Comparison of ENCODE assay signal across 12 cellular contexts in genomic region chr15:31402511-31403056, GRCh38.
DNase-seq lines count a peak whose midpoint lies in the region; ATAC-seq and TF ChIP-seq lines count a peak whose summit lies in the region.
"Had no signal": no experiment of that assay in that cellular context is flagged by ENCODE, and none has a peak within 500 bp of the region (broad histone marks: within the 10 kb centered on the region; RNA-seq: fewer than 3 reads in every experiment).

No MANE protein-coding gene starts in this region.

- H3K79me2 ChIP-seq in MM.1S (ENCODE audit: low read length): no peaks in the 10 kb centered on the region

- peak overlapping the region in 2 of 5 donors; percentile 75 to 78 for H3K27ac ChIP-seq in adrenal gland
- H3K27ac ChIP-seq in heart left ventricle: peak overlapping the region in 11 of 12 donors; percentile 37 to 78 (median 55)
- H3K27ac ChIP-seq in MM.1S (ENCODE audit: low read length): no peak overlapping the region

- no peaks in the 10 kb centered on the region for H3K9me2 ChIP-seq in MM.1S (replicated peaks; ENCODE audit: insufficient read depth, low read length)

- no peak overlapping the region for H3K4me3 ChIP-seq in adrenal gland
- peak overlapping the region in 3 of 12 donors; percentile 1 to 10 (median 2) for H3K4me3 ChIP-seq in heart left ventricle
- no peak overlapping the region for H3K4me3 ChIP-seq in MM.1S (ENCODE audit: low read length)

- TF ChIP-seq CTCF in adrenal gland (IDR thresholded peaks at IDR 0.05) (peak in 1 of 6 experiments; percentile 10), heart left ventricle (IDR thresholded peaks at IDR 0.05) (no peak), MM.1S (IDR thresholded peaks at IDR 0.05; ENCODE audit: low read length) (no peak), Calu3 (IDR thresholded peaks at IDR 0.05; ENCODE audit: unreplicated experiment) (no peak)

- no TSS peak for BruUV-seq in Calu3 (replicated peaks; lab: Mats Ljungman, UMichigan)

- peaks cover 6% of the 10 kb centered on the region for H3K36me3 Mint-ChIP-seq in stimulated activated memory B cell treated with anti-CD40 and anti-IgM and Interleukin-4, amounts not matched to agents 10 μg/mL and 1 μg/mL and 100 μg/mL, for 72 hours
- H3K36me3 Mint-ChIP-seq in Calu3 (ENCODE audit: insufficient read depth, unreplicated experiment): peaks cover 5% of the 10 kb centered on the region
- H3K36me3 Mint-ChIP-seq in activated CD4-positive, alpha-beta T cell treated with anti-CD3 and anti-CD28 coated beads for 36 hours (ENCODE audit: low read depth): peaks cover 4% of the 10 kb centered on the region
- H3K36me3 Mint-ChIP-seq: type B pancreatic cell had no signal

- H3K36me3 ChIP-seq in adrenal gland (replicated peaks in 1 of 2) (no peaks in the 10 kb centered on the region), heart left ventricle (no peaks in the 10 kb centered on the region), MM.1S (replicated peaks; ENCODE audit: insufficient read depth, low read length) (no peaks in the 10 kb centered on the region)

- CTCF ChIA-PET in Calu3 (lab: Charles Lee): no interaction called here
- CTCF ChIA-PET in activated CD4-positive, alpha-beta T cell treated with anti-CD3 and anti-CD28 coated beads for 36 hours (lab: Charles Lee): interaction anchor here (2.3 kb wide), 1 partner anchor 86 kb away, joined by 7 read pairs; no protein-coding TSS in a partner anchor

- peak overlapping the region; percentile 18 for H3K27ac Mint-ChIP-seq in stimulated activated memory B cell treated with anti-CD40 and anti-IgM and Interleukin-4, amounts not matched to agents 10 μg/mL and 1 μg/mL and 100 μg/mL, for 72 hours
- no peak overlapping the region for H3K27ac Mint-ChIP-seq in Calu3 (ENCODE audit: unreplicated experiment)
- no peak overlapping the region for H3K27ac Mint-ChIP-seq in activated CD4-positive, alpha-beta T cell treated with anti-CD3 and anti-CD28 coated beads for 36 hours
- H3K27ac Mint-ChIP-seq: type B pancreatic cell had no signal

- peaks cover 60% of the 10 kb centered on the region for H3K4me1 Mint-ChIP-seq in stimulated activated memory B cell treated with anti-CD40 and anti-IgM and Interleukin-4, amounts not matched to agents 10 μg/mL and 1 μg/mL and 100 μg/mL, for 72 hours
- H3K4me1 Mint-ChIP-seq in Calu3 (ENCODE audit: low read depth, unreplicated experiment): peaks cover 22% of the 10 kb centered on the region
- H3K4me1 Mint-ChIP-seq in activated CD4-positive, alpha-beta T cell treated with anti-CD3 and anti-CD28 coated beads for 36 hours: peaks cover 50% of the 10 kb centered on the region

- H4K20me1 ChIP-seq in MM.1S (ENCODE audit: insufficient read depth, low read length): no peaks in the 10 kb centered on the region

- DNase-seq in GOT3 (lab: John Stamatoyannopoulos, UW) (peak; percentile 37), adrenal gland (peak in 4 of 7 donors; percentile 33 to 85 (median 43)), heart left ventricle (peak; percentile 67 to 85 (median 72)), MM.1S (no peak), NCI-H128 (lab: John Stamatoyannopoulos, UW; ENCODE audit: unreplicated experiment) (no peak), Calu3 (no peak)
- DNase-seq in activated CD4-positive, alpha-beta T cell treated with anti-CD3 and anti-CD28 coated beads for 36 hours: no peak
- DNase-seq: activated CD4-positive, alpha-beta T cell treated with anti-CD3 and anti-CD28 coated beads for 4 hours; NCI-H146; stimulated activated CD4-positive, alpha-beta T cell treated with anti-CD3 and anti-CD28 coated beads, Interleukin-1b, Interleukin-23, amount 100 ng/mL, for 48 hours had no signal

- peaks cover 0 to 21% of the 10 kb centered on the region in 2 donors for H3K4me1 ChIP-seq in adrenal gland (replicated peaks in 1 of 2)
- H3K4me1 ChIP-seq in heart left ventricle: peaks cover 0 to 32% (median 18%) of the 10 kb centered on the region in 12 donors
- H3K4me1 ChIP-seq in MM.1S (ENCODE audit: low read length): peaks cover 11% of the 10 kb centered on the region; the same call in 1 of the 2 replicates

- H3K4me2 ChIP-seq in MM.1S (ENCODE audit: low read depth, low read length): no peak overlapping the region

- peak; percentile 35 to 84 (median 80) for ATAC-seq in heart left ventricle
- no peak for ATAC-seq in stimulated activated memory B cell treated with anti-CD40 and anti-IgM and Interleukin-4, amounts not matched to agents 10 μg/mL and 1 μg/mL and 100 μg/mL, for 72 hours
- ATAC-seq in activated CD4-positive, alpha-beta T cell treated with anti-CD3 and anti-CD28 coated beads for 36 hours: no peak

- H3K9me3 Mint-ChIP-seq in stimulated activated memory B cell treated with anti-CD40 and anti-IgM and Interleukin-4, amounts not matched to agents 10 μg/mL and 1 μg/mL and 100 μg/mL, for 72 hours: peaks cover 4% of the 10 kb centered on the region
- H3K9me3 Mint-ChIP-seq in Calu3 (ENCODE audit: low read depth, unreplicated experiment): peaks cover 3% of the 10 kb centered on the region
- peaks cover 4% of the 10 kb centered on the region for H3K9me3 Mint-ChIP-seq in activated CD4-positive, alpha-beta T cell treated with anti-CD3 and anti-CD28 coated beads for 36 hours (ENCODE audit: low read depth)

- H3K9me3 ChIP-seq in adrenal gland (replicated peaks in 1 of 3) (no peaks in the 10 kb centered on the region), heart left ventricle (peaks cover 0 to 3% (median 0%) of the 10 kb centered on the region in 12 donors), MM.1S (replicated peaks; ENCODE audit: insufficient read depth, low read length) (no peaks in the 10 kb centered on the region)

- POLR2A ChIA-PET in activated CD4-positive, alpha-beta T cell treated with anti-CD3 and anti-CD28 coated beads for 36 hours (lab: Charles Lee): no interaction called here

- 61 to 67% (median 63%) methylated on average over 7 to 13 of the region's 13 CpGs for WGBS in adrenal gland, 4 donors
- 54 to 67% (median 57%) methylated on average over 9 to 13 of the region's 13 CpGs for whole genome bisulfite sequencing in heart left ventricle, 4 donors

- TF ChIP-seq POLR2A in adrenal gland (IDR thresholded peaks at IDR 0.05) (peak in 1 of 2 donors; percentile 43), heart left ventricle (IDR thresholded peaks at IDR 0.05) (peak in 1 of 2 donors; percentile 37)

- H3F3A ChIP-seq in MM.1S (ENCODE audit: insufficient read depth, low read length): 0 out of 2 replicates have a peak, but pooled peaks cover 5% of the 10 kb centered on the region

- no peaks in the 10 kb centered on the region for H3K27me3 ChIP-seq in adrenal gland
- H3K27me3 ChIP-seq in heart left ventricle: no peaks in the 10 kb centered on the region
- H3K27me3 ChIP-seq in MM.1S (replicated peaks; ENCODE audit: insufficient read depth, low read length): no peaks in the 10 kb centered on the region

- intact Hi-C loops in adrenal gland (cut with DNase I): no loop called here
- intact Hi-C loops in heart left ventricle (cut with DNase I): loop anchor here in 4 of 10 donors (5.0 to 10.0 kb wide), 4 partner anchors 35 to 85 kb away; no protein-coding TSS in a partner anchor
- intact Hi-C loops in Calu3 (cut with micrococcal nuclease; ENCODE audit: unreplicated experiment): no loop called here
- intact Hi-C loops in activated CD4-positive, alpha-beta T cell treated with anti-CD3 and anti-CD28 coated beads for 36 hours (cut with DNase I, micrococcal nuclease): no loop called here

- no peak overlapping the region for H3K9ac ChIP-seq in MM.1S (ENCODE audit: low read length)

- H3K27me3 Mint-ChIP-seq in stimulated activated memory B cell treated with anti-CD40 and anti-IgM and Interleukin-4, amounts not matched to agents 10 μg/mL and 1 μg/mL and 100 μg/mL, for 72 hours: no peaks in the 10 kb centered on the region
- H3K27me3 Mint-ChIP-seq in Calu3 (ENCODE audit: unreplicated experiment): no peaks in the 10 kb centered on the region
- H3K27me3 Mint-ChIP-seq in activated CD4-positive, alpha-beta T cell treated with anti-CD3 and anti-CD28 coated beads for 36 hours: no peaks in the 10 kb centered on the region
- H3K27me3 Mint-ChIP-seq: type B pancreatic cell had no signal

- no peak overlapping the region for H2AFZ ChIP-seq in MM.1S (ENCODE audit: low read length)

- no peak overlapping the region for H3K4me3 Mint-ChIP-seq in stimulated activated memory B cell treated with anti-CD40 and anti-IgM and Interleukin-4, amounts not matched to agents 10 μg/mL and 1 μg/mL and 100 μg/mL, for 72 hours
- H3K4me3 Mint-ChIP-seq in Calu3 (ENCODE audit: low read depth, unreplicated experiment): no peak overlapping the region
- H3K4me3 Mint-ChIP-seq in activated CD4-positive, alpha-beta T cell treated with anti-CD3 and anti-CD28 coated beads for 36 hours: no peak overlapping the region
- H3K4me3 Mint-ChIP-seq: type B pancreatic cell had no signal

Comparison
In these comparisons a context has a peak if more than half of its experiments do, and no peak if none do; other contexts are left out.
1. DNase-seq: peak in GOT3 (single experiment), adrenal gland (4 of 7) and heart left ventricle (5 of 5); none in MM.1S (single experiment), NCI-H128 (single experiment), Calu3 (single experiment) and activated CD4-positive, alpha-beta T cell treated with anti-CD3 and anti-CD28 coated beads for 36 hours (single experiment).
2. ATAC-seq: peak in heart left ventricle (4 of 4); none in stimulated activated memory B cell treated with anti-CD40 and anti-IgM and Interleukin-4, amounts not matched to agents 10 μg/mL and 1 μg/mL and 100 μg/mL, for 72 hours (single experiment) and activated CD4-positive, alpha-beta T cell treated with anti-CD3 and anti-CD28 coated beads for 36 hours (single experiment).